16 cellular contexts compared by ENCODE assay signal in the genomic region with DNA sequence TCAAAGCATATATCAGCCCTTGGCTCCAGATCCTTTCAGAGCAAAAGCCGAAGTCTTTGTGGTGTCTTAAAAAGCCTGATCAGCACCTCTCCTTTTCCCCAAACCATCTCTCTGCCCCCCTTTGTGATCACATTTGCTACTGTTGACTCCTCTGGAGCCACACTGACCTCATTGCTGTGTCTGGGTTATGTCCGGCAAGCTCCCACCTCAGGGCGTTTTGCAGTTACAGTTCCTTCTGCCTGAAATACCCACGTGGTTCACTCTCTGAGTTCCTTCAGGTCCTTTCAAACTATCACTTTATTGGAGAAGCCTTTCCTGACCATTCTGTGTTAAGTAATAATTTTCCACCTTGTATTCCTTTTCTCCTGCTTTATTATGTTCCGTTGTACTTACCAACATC. TPM values are rescaled to one million over a fixed set of nuclear protein-coding genes. Genes with fewer than 3 reads are reported as not detected.
DNase-seq lines count a peak whose midpoint lies in the region; ATAC-seq, FAIRE-seq and TF ChIP-seq lines count a peak whose summit lies in the region.
"Had no signal": no experiment of that assay in that cellular context is flagged by ENCODE, and none has a peak within 500 bp of the region (broad histone marks: within the 10 kb centered on the region; RNA-seq: fewer than 3 reads in every experiment).

No MANE protein-coding gene starts in this region.

- H3K4me3 ChIP-seq in kidney (ENCODE audit: low read length in 2 of 2), result no peak overlapping the region

- no peaks in the 10 kb centered on the region for H3K27me3 Mint-ChIP-seq in IgD-negative memory B cell
- H3K27me3 Mint-ChIP-seq: activated naive CD8-positive, alpha-beta T cell treated with anti-CD3 and anti-CD28 coated beads, Interleukin-2, amount 50 U/mL, for 24 hours; CD4-positive, CD25-positive, alpha-beta regulatory T cell had no signal

- no peaks in the 10 kb centered on the region for H3K9me3 ChIP-seq in kidney (ENCODE audit: control insufficient read depth in 1 of 2, low read length in 2 of 2)

- intact Hi-C loops in kidney (cut with DNase I), result no loop called here

- H3K36me3 Mint-ChIP-seq in IgD-negative memory B cell, result peaks cover 10% of the 10 kb centered on the region

- peak; percentile 40 for DNase-seq in EL
- peak; percentile 18 for DNase-seq in astrocyte of the hippocampus (ENCODE audit: low read depth, low spot score)
- DNase-seq in midbrain (lab: John Stamatoyannopoulos, UW), result peak; percentile 29
- no peak for DNase-seq in DMS153 treated with DMSO at 0.1 percent for 48 hours (lab: John Stamatoyannopoulos, UW; ENCODE audit: unreplicated experiment)
- no peak for DNase-seq in kidney
- DNase-seq in GM19238 (ENCODE audit: insufficient read length, low spot score), result no peak
- DNase-seq: activated CD4-positive, CD25-positive, alpha-beta regulatory T cell treated with anti-CD3 and anti-CD28 coated beads, Interleukin-2, amount 50 U/mL, for 72 hours; activated naive CD8-positive, alpha-beta T cell treated with anti-CD3 and anti-CD28 coated beads, Interleukin-2, amount 50 U/mL, for 24 hours; CD4-positive, CD25-positive, alpha-beta regulatory T cell; foreskin keratinocyte; NCI-H1436; NCI-H526 had no signal

- H3K27ac Mint-ChIP-seq in IgD-negative memory B cell, result peak overlapping the region in 2 of 3 donors; percentile 53 to 65
- H3K27ac Mint-ChIP-seq: activated naive CD8-positive, alpha-beta T cell treated with anti-CD3 and anti-CD28 coated beads, Interleukin-2, amount 50 U/mL, for 24 hours had no signal

- peaks cover 0 to 9% of the 10 kb centered on the region in 2 donors for H3K36me3 ChIP-seq in kidney (ENCODE audit: control insufficient read depth in 1 of 2, insufficient read depth in 2 of 2, low read length in 2 of 2)

- no peak for FAIRE-seq in kidney (lab: Jason Lieb, UNC)
- FAIRE-seq: islet of Langerhans had no signal

- H3K4me1 ChIP-seq in kidney (ENCODE audit: control insufficient read depth in 1 of 2, insufficient read depth in 1 of 2, low read depth in 1 of 2, low read length in 2 of 2), result no peaks in the 10 kb centered on the region

- no peaks in the 10 kb centered on the region for H3K9me3 Mint-ChIP-seq in IgD-negative memory B cell
- H3K9me3 Mint-ChIP-seq: activated naive CD8-positive, alpha-beta T cell treated with anti-CD3 and anti-CD28 coated beads, Interleukin-2, amount 50 U/mL, for 24 hours; CD4-positive, CD25-positive, alpha-beta regulatory T cell had no signal

- no peak for ATAC-seq in HG03025 (IDR thresholded peaks at IDR 0.05; ENCODE audit: low FRiP score, unreplicated experiment)
- ATAC-seq: activated naive CD8-positive, alpha-beta T cell treated with anti-CD3 and anti-CD28 coated beads, Interleukin-2, amount 50 U/mL, for 24 hours; foreskin keratinocyte had no signal

- no peak overlapping the region for H3K9ac ChIP-seq in kidney (ENCODE audit: low read length in 2 of 2)

- no peak for TF ChIP-seq CTCF in kidney (IDR thresholded peaks at IDR 0.05; ENCODE audit: borderline replicate concordance, extremely low read depth, insufficient read depth)

- no peak overlapping the region for H3K27ac ChIP-seq in kidney (ENCODE audit: low read depth in 2 of 2, low read length in 2 of 2)
- H3K27ac ChIP-seq: foreskin keratinocyte had no signal

- H3K4me1 Mint-ChIP-seq in IgD-negative memory B cell, result peaks cover 0 to 10% (median 10%) of the 10 kb centered on the region in 3 donors

- H3K4me3 Mint-ChIP-seq in IgD-negative memory B cell, result peak overlapping the region in 1 of 4 donors; percentile 22
- H3K4me3 Mint-ChIP-seq: activated naive CD8-positive, alpha-beta T cell treated with anti-CD3 and anti-CD28 coated beads, Interleukin-2, amount 50 U/mL, for 24 hours; CD4-positive, CD25-positive, alpha-beta regulatory T cell; nephron had no signal

RNA-seq across cellular contexts. Expression of a gene that starts 11.8 kb away (rescaled TPM):
- polyA plus RNA-seq in IgD-negative memory B cell, result 13.6 TPM
- 11.5 TPM for total RNA-seq in kidney
- 4.9 TPM for polyA plus RNA-seq in kidney (ENCODE audit: insufficient read depth, low read depth, low replicate concordance)

RNA-seq across cellular contexts. Expression of a gene that starts 32.4 kb away (rescaled TPM):
- polyA plus RNA-seq in IgD-negative memory B cell, result 3.9 TPM
- 8.0 TPM for total RNA-seq in kidney
- 6.8 TPM for polyA plus RNA-seq in kidney (ENCODE audit: insufficient read depth, low read depth, low replicate concordance)

RNA-seq across cellular contexts. Expression of a gene that starts 32.5 kb away (rescaled TPM):
- polyA plus RNA-seq in IgD-negative memory B cell, result 18.0 TPM
- total RNA-seq in kidney, result 16.0 TPM
- polyA plus RNA-seq in kidney (ENCODE audit: insufficient read depth, low read depth, low replicate concordance), result 43.1 TPM

Comparison
In these comparisons a context has a peak if more than half of its experiments do, and no peak if none do; other contexts are left out.
1. DNase-seq: peak in EL (single experiment), astrocyte of the hippocampus (single experiment) and midbrain (single experiment); none in DMS153 treated with DMSO at 0.1 percent for 48 hours (single experiment), kidney (single experiment) and GM19238 (single experiment).